In genomic region chr13:112165712-112166111, GRCh38 we compare ENCODE assay signal across 14 cellular contexts.
DNase-seq lines count a peak whose midpoint lies in the region; ATAC-seq and TF ChIP-seq lines count a peak whose summit lies in the region.
"Had no signal": no experiment of that assay in that cellular context is flagged by ENCODE, and none has a peak within 500 bp of the region (broad histone marks: within the 10 kb centered on the region; RNA-seq: fewer than 3 reads in every experiment).

No MANE protein-coding gene starts in this region.

- intact Hi-C loops in CD14-positive monocyte (cut with micrococcal nuclease): no loop called here

- TF ChIP-seq CTCF in chondrocyte (IDR thresholded peaks at IDR 0.05) (no peak), CD14-positive monocyte (IDR thresholded peaks at IDR 0.05) (no peak)

- no peaks in the 10 kb centered on the region for H3K36me3 ChIP-seq in BLaER1 treated with 17β-estradiol and CSF1 and Interleukin-3, amounts not matched to agents 10 nM and 100 nM
- no peaks in the 10 kb centered on the region for H3K36me3 ChIP-seq in neuronal stem cell (replicated peaks in 1 of 2; ENCODE audit: control insufficient read depth in 2 of 2, insufficient read depth in 2 of 2, low read length in 2 of 2)
- H3K36me3 ChIP-seq: BE2C had no signal

- peak overlapping the region; percentile 1 for H3K4ac ChIP-seq in neuronal stem cell (ENCODE audit: low read length)

- H2BK12ac ChIP-seq in neuronal stem cell (ENCODE audit: low read length): peak overlapping the region; percentile 32

- WGBS in neuronal stem cell (ENCODE audit: extremely low coverage in 2 of 2, insufficient read length in 2 of 2, insufficient replicate concordance in 1 of 2), 2 donors: no CpG with 5 or more reads among the region's 9 CpGs

- H4K91ac ChIP-seq in neuronal stem cell (ENCODE audit: low read depth, low read length, poor library complexity): no peak overlapping the region

- no peak overlapping the region for H3K4me3 ChIP-seq in BLaER1 treated with 17β-estradiol and CSF1 and Interleukin-3, amounts not matched to agents 10 nM and 100 nM
- no peak overlapping the region for H3K4me3 ChIP-seq in neuronal stem cell (ENCODE audit: low read length in 2 of 2)
- H3K4me3 ChIP-seq: GM12878, GM23248 had no signal

- H4K20me1 ChIP-seq in BLaER1 treated with 17β-estradiol and CSF1 and Interleukin-3, amounts not matched to agents 10 nM and 100 nM: peaks cover 0 to 42% (median 0%) of the 10 kb centered on the region in 11 experiments; a peak in 4 of 22 replicates

- no peaks in the 10 kb centered on the region for H3K9me3 ChIP-seq in BLaER1 treated with 17β-estradiol and CSF1 and Interleukin-3, amounts not matched to agents 10 nM and 100 nM (replicated peaks in 1 of 11)
- H3K9me3 ChIP-seq in neuronal stem cell (replicated peaks in 1 of 2; ENCODE audit: control insufficient read depth in 2 of 2, insufficient read depth in 1 of 2, low read depth in 1 of 2, low read length in 2 of 2): no peaks in the 10 kb centered on the region
- H3K9me3 ChIP-seq: BE2C had no signal

- peaks cover 0 to 96% (median 0%) of the 10 kb centered on the region in 11 experiments; a peak in 9 of 22 replicates for H3K27me3 ChIP-seq in BLaER1 treated with 17β-estradiol and CSF1 and Interleukin-3, amounts not matched to agents 10 nM and 100 nM
- no peaks in the 10 kb centered on the region for H3K27me3 ChIP-seq in neuronal stem cell (ENCODE audit: control insufficient read depth in 3 of 3, insufficient read depth in 3 of 3, low read depth in 1 of 3, low read length in 3 of 3)

- DNase-seq in chondrocyte (ENCODE audit: low spot score) (peak; percentile 59), left kidney (ENCODE audit: low read depth, low spot score) (peak; percentile 40), neuronal stem cell (ENCODE audit: low spot score) (no peak), DMS79 (lab: John Stamatoyannopoulos, UW) (no peak), CD14-positive monocyte (ENCODE audit: low spot score) (no peak)
- DNase-seq in NK-92 treated with Interleukin-12 subunit alpha and Interleukin-12 subunit beta, amount 100 ng/mL, for 24 hours (lab: John Stamatoyannopoulos, UW): no peak
- DNase-seq: BE2C; CD4-positive, CD25-positive, alpha-beta regulatory T cell; GM23248; H9 had no signal

- ATAC-seq in HG03439 (IDR thresholded peaks at IDR 0.05; ENCODE audit: unreplicated experiment): no peak
- ATAC-seq: GM12878 had no signal

- H3K27ac ChIP-seq in BLaER1 treated with 17β-estradiol and CSF1 and Interleukin-3, amounts not matched to agents 10 nM and 100 nM: no peak overlapping the region
- no peak overlapping the region for H3K27ac ChIP-seq in neuronal stem cell (replicated peaks; ENCODE audit: low read length)
- H3K27ac ChIP-seq: GM23248 had no signal

- peak overlapping the region in 8 of 11 experiments; percentile 17 to 67 (median 52); a peak in 13 of 22 replicates for H3K4me2 ChIP-seq in BLaER1 treated with 17β-estradiol and CSF1 and Interleukin-3, amounts not matched to agents 10 nM and 100 nM
- no peak overlapping the region for H3K4me2 ChIP-seq in neuronal stem cell (ENCODE audit: insufficient read depth, low read length, poor library complexity, severe bottlenecking)

- H3K79me1 ChIP-seq in neuronal stem cell (ENCODE audit: low read depth, low read length): no peaks in the 10 kb centered on the region

- no peak overlapping the region for H3K4me3 Mint-ChIP-seq in chondrocyte (ENCODE audit: unreplicated experiment)
- H3K4me3 Mint-ChIP-seq in CD14-positive monocyte: no peak overlapping the region
- H3K4me3 Mint-ChIP-seq: CD4-positive, CD25-positive, alpha-beta regulatory T cell; H9; IgD-negative memory B cell had no signal

- peak overlapping the region; percentile 30 for H2AFZ ChIP-seq in neuronal stem cell (ENCODE audit: low read length)
- H2AFZ ChIP-seq: GM23248 had no signal

- peak overlapping the region; percentile 20 for H2AK5ac ChIP-seq in neuronal stem cell (ENCODE audit: low read depth, low read length)

- no peak overlapping the region for H2BK5ac ChIP-seq in neuronal stem cell (ENCODE audit: low read length)

- H3K4me1 Mint-ChIP-seq in chondrocyte (ENCODE audit: low read depth): no peaks in the 10 kb centered on the region
- H3K4me1 Mint-ChIP-seq in CD14-positive monocyte: no peaks in the 10 kb centered on the region

- H3K27ac Mint-ChIP-seq in chondrocyte (ENCODE audit: unreplicated experiment) (no peak overlapping the region), CD14-positive monocyte (no peak overlapping the region)
- H3K27ac Mint-ChIP-seq: IgD-negative memory B cell had no signal

- no peak overlapping the region for H3K14ac ChIP-seq in neuronal stem cell (ENCODE audit: low read length)

- H3K27me3 Mint-ChIP-seq in chondrocyte (ENCODE audit: low read depth) (peaks cover 21% of the 10 kb centered on the region), CD14-positive monocyte (ENCODE audit: low read depth in 3 of 3) (peaks cover 14 to 19% (median 16%) of the 10 kb centered on the region in 3 donors)
- H3K27me3 Mint-ChIP-seq: IgD-negative memory B cell had no signal

- no peak overlapping the region for H3K23ac ChIP-seq in neuronal stem cell (ENCODE audit: low read depth, low read length, poor library complexity)

- H3K36me3 Mint-ChIP-seq in chondrocyte (ENCODE audit: low read depth) (no peaks in the 10 kb centered on the region), CD14-positive monocyte (no peaks in the 10 kb centered on the region)
- H3K36me3 Mint-ChIP-seq: CD4-positive, CD25-positive, alpha-beta regulatory T cell; IgD-negative memory B cell had no signal

- H3K9me3 Mint-ChIP-seq in chondrocyte (ENCODE audit: low read depth): peaks cover 2% of the 10 kb centered on the region
- peaks cover 0 to 5% (median 2%) of the 10 kb centered on the region in 7 donors for H3K9me3 Mint-ChIP-seq in CD14-positive monocyte
- H3K9me3 Mint-ChIP-seq: H9, IgD-negative memory B cell had no signal

- no peak overlapping the region for H3K9ac ChIP-seq in BLaER1 treated with 17β-estradiol and CSF1 and Interleukin-3, amounts not matched to agents 10 nM and 100 nM
- H3K9ac ChIP-seq in neuronal stem cell (ENCODE audit: low read depth, low read length, poor library complexity): no peak overlapping the region
- H3K9ac ChIP-seq: GM23248 had no signal

- H3K4me1 ChIP-seq in BLaER1 treated with 17β-estradiol and CSF1 and Interleukin-3, amounts not matched to agents 10 nM and 100 nM: peaks cover 0 to 8% (median 5%) of the 10 kb centered on the region in 10 experiments; a peak in 13 of 20 replicates
- peaks cover 15 to 29% of the 10 kb centered on the region in 2 donors for H3K4me1 ChIP-seq in neuronal stem cell (ENCODE audit: control insufficient read depth in 2 of 2, insufficient read depth in 1 of 2, low read depth in 1 of 2, low read length in 2 of 2)
- H3K4me1 ChIP-seq: BE2C had no signal

- H3K18ac ChIP-seq in neuronal stem cell (ENCODE audit: low read length): peak overlapping the region; percentile 9

- H2BK15ac ChIP-seq in neuronal stem cell (ENCODE audit: low read length): peak overlapping the region; percentile 22

- no peak overlapping the region for H4K8ac ChIP-seq in neuronal stem cell (ENCODE audit: low read depth, low read length)

- H2BK120ac ChIP-seq in neuronal stem cell (ENCODE audit: low read depth, low read length): no peak overlapping the region

Comparison
In these comparisons a context has a peak if more than half of its experiments do, and no peak if none do; other contexts are left out.
1. DNase-seq: peak in chondrocyte (single experiment) and left kidney (single experiment); none in neuronal stem cell (single experiment), NK-92 treated with Interleukin-12 subunit alpha and Interleukin-12 subunit beta, amount 100 ng/mL, for 24 hours (single experiment), DMS79 (single experiment) and CD14-positive monocyte (single experiment).